Comparison of ENCODE assay signal across 1 cellular context in genomic region chr19:55146078-55146647, GRCh38.
TF ChIP-seq lines count a peak whose summit lies in the region.

No MANE protein-coding gene starts in this region.

TF ChIP-seq in K562, 482 proteins besides CTCF, POLR2A, EP300 and RAD21 (continues in another document):
- TF ChIP-seq ZBTB33 (CRISPR knock-in tag; IDR thresholded peaks at IDR 0.05), result 0 out of 2 replicates have a peak, but pooled peaks have one; percentile 15
- no peak for TF ChIP-seq TAF7 (tag; IDR thresholded peaks at IDR 0.05)
- no peak for TF ChIP-seq SRSF3 (IDR thresholded peaks at IDR 0.05; ENCODE audit: insufficient read depth, low read length)
- TF ChIP-seq SPI1 (IDR thresholded peaks at IDR 0.05; ENCODE audit: borderline replicate concordance, low read depth, low read length), result 0 out of 2 replicates have a peak, but pooled peaks have one; percentile 1
- TF ChIP-seq MYNN (IDR thresholded peaks at IDR 0.05), result no peak
- TF ChIP-seq MYNN (CRISPR knock-in tag; IDR thresholded peaks at IDR 0.05), result no peak
- no peak for TF ChIP-seq TSHZ1 (CRISPR knock-in tag; IDR thresholded peaks at IDR 0.05)
- TF ChIP-seq BDP1 (IDR thresholded peaks at IDR 0.05; ENCODE audit: insufficient read depth, insufficient read length), result no peak
- no peak for TF ChIP-seq NCOA2 (IDR thresholded peaks at IDR 0.05; ENCODE audit: partially characterized antibody in 2 of 2)
- TF ChIP-seq SP1 (CRISPR knock-in tag; IDR thresholded peaks at IDR 0.05), result no peak
- no peak for TF ChIP-seq TRIM28 (IDR thresholded peaks at IDR 0.05)
- no peak for TF ChIP-seq NFE2 (IDR thresholded peaks at IDR 0.05; ENCODE audit: low read depth)
- no peak for TF ChIP-seq CREM (IDR thresholded peaks at IDR 0.05; ENCODE audit: low read depth)
- no peak for TF ChIP-seq GABPB1 (CRISPR knock-in tag; IDR thresholded peaks at IDR 0.05)
- peak; percentile 22; the same call in 1 of the 2 replicates for TF ChIP-seq BHLHE40 (IDR thresholded peaks at IDR 0.05; ENCODE audit: low read length)
- TF ChIP-seq BRF2 (IDR thresholded peaks at IDR 0.05; ENCODE audit: borderline replicate concordance, insufficient read depth, insufficient read length), result no peak
- no peak for TF ChIP-seq E2F4 (CRISPR knock-in tag; IDR thresholded peaks at IDR 0.05; ENCODE audit: low read depth)
- TF ChIP-seq TEAD1 (CRISPR knock-in tag; IDR thresholded peaks at IDR 0.05), result peak in 1 of 2 experiments; percentile 18; a peak in 1 of 4 replicates
- peak in 1 of 2 experiments; percentile 38; a peak in 2 of 4 replicates for TF ChIP-seq HDAC1 (IDR thresholded peaks at IDR 0.05)
- no peak for TF ChIP-seq ELF2 (CRISPR knock-in tag; IDR thresholded peaks at IDR 0.05)
- TF ChIP-seq FOXJ3 (CRISPR knock-in tag; IDR thresholded peaks at IDR 0.05), result no peak
- no peak for TF ChIP-seq TGIF2 (CRISPR knock-in tag; IDR thresholded peaks at IDR 0.05)
- no peak for TF ChIP-seq EWSR1 (IDR thresholded peaks at IDR 0.05; ENCODE audit: borderline replicate concordance, low read depth, partially characterized antibody)
- TF ChIP-seq CREB3L1 (IDR thresholded peaks at IDR 0.05; ENCODE audit: borderline replicate concordance, low read depth), result no peak
- TF ChIP-seq SREBF2 (CRISPR knock-in tag; IDR thresholded peaks at IDR 0.05), result no peak
- TF ChIP-seq ZNF436 (CRISPR knock-in tag; IDR thresholded peaks at IDR 0.05), result no peak
- no peak for TF ChIP-seq CHD4 (IDR thresholded peaks at IDR 0.05; ENCODE audit: insufficient read depth, insufficient replicate concordance, low read depth, low read length, poor library complexity, severe bottlenecking)
- TF ChIP-seq HMGXB4 (CRISPR knock-in tag; IDR thresholded peaks at IDR 0.05), result no peak
- TF ChIP-seq L3MBTL2 (IDR thresholded peaks at IDR 0.05), result no peak
- no peak for TF ChIP-seq PHB (CRISPR knock-in tag; IDR thresholded peaks at IDR 0.05)
- TF ChIP-seq IRF1 (CRISPR knock-in tag; IDR thresholded peaks at IDR 0.05; ENCODE audit: borderline replicate concordance), result no peak
- TF ChIP-seq ZBTB12 (CRISPR knock-in tag; IDR thresholded peaks at IDR 0.05), result no peak
- TF ChIP-seq RFX1 (IDR thresholded peaks at IDR 0.05), result no peak
- TF ChIP-seq CUX1 (CRISPR knock-in tag; IDR thresholded peaks at IDR 0.05), result no peak
- TF ChIP-seq ZNF140 (CRISPR knock-in tag; IDR thresholded peaks at IDR 0.05), result no peak
- peak; percentile 45; the same call in 1 of the 2 replicates for TF ChIP-seq TEAD4 (IDR thresholded peaks at IDR 0.05; ENCODE audit: low read length)
- TF ChIP-seq TEAD4 (CRISPR knock-in tag; IDR thresholded peaks at IDR 0.05; ENCODE audit: borderline replicate concordance), result no peak
- no peak for TF ChIP-seq CBFB (CRISPR knock-in tag; IDR thresholded peaks at IDR 0.05)
- peak in 1 of 2 experiments; percentile 50; a peak in 1 of 4 replicates for TF ChIP-seq ZMIZ1 (IDR thresholded peaks at IDR 0.05; ENCODE audit: low read depth in 2 of 2, low read length in 2 of 2)
